In genomic region chr9:19788614-19789271, GRCh38 we compare ENCODE assay signal across 15 cellular contexts. TPM values are rescaled to one million over a fixed set of nuclear protein-coding genes. Genes with fewer than 3 reads are reported as not detected.
DNase-seq lines count a peak whose midpoint lies in the region; ATAC-seq and TF ChIP-seq lines count a peak whose summit lies in the region.
"Had no signal": no experiment of that assay in that cellular context is flagged by ENCODE, and none has a peak within 500 bp of the region (broad histone marks: within the 10 kb centered on the region; RNA-seq: fewer than 3 reads in every experiment).

Gene SLC24A2, minus strand, starts transcription at chr9:19789037.

- TF ChIP-seq CTCF in heart right ventricle (IDR thresholded peaks at IDR 0.05) (no peak), right atrium auricular region (IDR thresholded peaks at IDR 0.05) (no peak), mesothelial cell of epicardium (IDR thresholded peaks at IDR 0.05; ENCODE audit: unreplicated experiment) (no peak)

- H3K4me1 ChIP-seq in heart right ventricle (peaks cover 0 to 7% (median 0%) of the 10 kb centered on the region in 9 donors), right atrium auricular region (peaks cover 0 to 10% of the 10 kb centered on the region in 2 donors)

- WGBS in heart right ventricle, 2 donors: 1 to 2% methylated on average over 67 of the region's 67 CpGs

- H3K27ac Mint-ChIP-seq in mesothelial cell of epicardium: no peak within 1 kb of the TSS
- no peak within 1 kb of the TSS for H3K27ac Mint-ChIP-seq in naive thymus-derived CD8-positive, alpha-beta T cell
- H3K27ac Mint-ChIP-seq: activated B cell treated with CpG ODN at 0.5 μM for 24 hours; stimulated activated memory B cell treated with anti-CD40 and anti-IgM and Interleukin-4, amounts not matched to agents 10 μg/mL and 1 μg/mL and 100 μg/mL, for 72 hours had no signal

- peak in 1 of 8 donors; percentile 20 for ATAC-seq in heart right ventricle
- ATAC-seq in GM21576 (IDR thresholded peaks at IDR 0.05; ENCODE audit: unreplicated experiment): no peak
- no peak for ATAC-seq in naive thymus-derived CD8-positive, alpha-beta T cell
- ATAC-seq: HCT116; stimulated activated memory B cell treated with anti-CD40 and anti-IgM and Interleukin-4, amounts not matched to agents 10 μg/mL and 1 μg/mL and 100 μg/mL, for 72 hours had no signal

- intact Hi-C loops in heart right ventricle (cut with DNase I): no loop called here

- H3K27me3 ChIP-seq in heart right ventricle: peaks cover 4 to 54% (median 29%) of the 10 kb centered on the region in 7 donors
- H3K27me3 ChIP-seq in right atrium auricular region: peaks cover 0 to 6% of the 10 kb centered on the region in 2 donors

- H3K4me3 ChIP-seq in heart right ventricle: peak within 1 kb of the TSS in 9 of 10 donors; percentile 10 to 47 (median 28)
- peak within 1 kb of the TSS in 1 of 2 donors; percentile 34 for H3K4me3 ChIP-seq in right atrium auricular region

- peaks cover 3% of the 10 kb centered on the region for H3K4me1 Mint-ChIP-seq in mesothelial cell of epicardium
- no peaks in the 10 kb centered on the region for H3K4me1 Mint-ChIP-seq in naive thymus-derived CD8-positive, alpha-beta T cell
- H3K4me1 Mint-ChIP-seq: activated B cell treated with CpG ODN at 0.5 μM for 24 hours; stimulated activated memory B cell treated with anti-CD40 and anti-IgM and Interleukin-4, amounts not matched to agents 10 μg/mL and 1 μg/mL and 100 μg/mL, for 72 hours had no signal

- peaks cover 7% of the 10 kb centered on the region for H3K9me3 Mint-ChIP-seq in mesothelial cell of epicardium
- H3K9me3 Mint-ChIP-seq in naive thymus-derived CD8-positive, alpha-beta T cell: peaks cover 0 to 3% (median 0%) of the 10 kb centered on the region in 9 donors
- H3K9me3 Mint-ChIP-seq: activated B cell treated with CpG ODN at 0.5 μM for 24 hours had no signal

- peaks cover 0 to 6% (median 0%) of the 10 kb centered on the region in 11 donors for H3K9me3 ChIP-seq in heart right ventricle
- no peaks in the 10 kb centered on the region for H3K9me3 ChIP-seq in right atrium auricular region

- DNase-seq in heart right ventricle (no peak), right atrium auricular region (ENCODE audit: low spot score) (no peak), cerebellum (ENCODE audit: low spot score) (peak; percentile 17), mesothelial cell of epicardium (ENCODE audit: low spot score in 2 of 2, unreplicated experiment in 2 of 2) (no peak), mesenteric fat pad (ENCODE audit: low spot score) (no peak), kidney tubule cell (ENCODE audit: low spot score) (no peak)
- DNase-seq in naive thymus-derived CD8-positive, alpha-beta T cell: no peak
- DNase-seq: activated B cell treated with CpG ODN at 0.5 μM for 24 hours had no signal

- H3K27ac ChIP-seq in heart right ventricle (no peak within 1 kb of the TSS), right atrium auricular region (no peak within 1 kb of the TSS)

- H3K36me3 Mint-ChIP-seq in mesothelial cell of epicardium: no peaks in the 10 kb centered on the region
- H3K36me3 Mint-ChIP-seq in naive thymus-derived CD8-positive, alpha-beta T cell: no peaks in the 10 kb centered on the region
- H3K36me3 Mint-ChIP-seq: stimulated activated memory B cell treated with anti-CD40 and anti-IgM and Interleukin-4, amounts not matched to agents 10 μg/mL and 1 μg/mL and 100 μg/mL, for 72 hours had no signal

- POLR2A ChIA-PET in naive thymus-derived CD8-positive, alpha-beta T cell (lab: Charles Lee): no interaction called here

- peaks cover 92% of the 10 kb centered on the region for H3K27me3 Mint-ChIP-seq in mesothelial cell of epicardium (ENCODE audit: low read depth)
- peaks cover 24 to 44% (median 43%) of the 10 kb centered on the region in 5 donors for H3K27me3 Mint-ChIP-seq in naive thymus-derived CD8-positive, alpha-beta T cell

- H3K4me3 Mint-ChIP-seq in mesothelial cell of epicardium: peak within 1 kb of the TSS; percentile 58
- H3K4me3 Mint-ChIP-seq in naive thymus-derived CD8-positive, alpha-beta T cell: peak within 1 kb of the TSS in 1 of 10 donors; percentile 56
- H3K4me3 Mint-ChIP-seq: activated B cell treated with CpG ODN at 0.5 μM for 24 hours; stimulated activated memory B cell treated with anti-CD40 and anti-IgM and Interleukin-4, amounts not matched to agents 10 μg/mL and 1 μg/mL and 100 μg/mL, for 72 hours had no signal

- H3K36me3 ChIP-seq in heart right ventricle (no peaks in the 10 kb centered on the region), right atrium auricular region (no peaks in the 10 kb centered on the region)

RNA-seq across cellular contexts. Expression of gene SLC24A2, which starts in this region (rescaled TPM):
- total RNA-seq in heart right ventricle (under 1 TPM in 6 of 10 donors, not detected in 4; 0.02 to 0.26 (median 0.13) TPM), right atrium auricular region (not detected), cerebellum (9.5 TPM), mesothelial cell of epicardium (0.11 to 0.20 TPM (median 0.20 TPM) in 3 replicates), mesenteric fat pad (not detected)
- polyA plus RNA-seq in heart right ventricle: under 1 TPM in 1 of 2 donors, not detected in 1; under 0.01 TPM
- not detected for total RNA-seq in naive thymus-derived CD8-positive, alpha-beta T cell
- polyA plus RNA-seq in naive thymus-derived CD8-positive, alpha-beta T cell: not detected
- total RNA-seq: activated B cell treated with CpG ODN at 0.5 μM for 24 hours, fibroblast of villous mesenchyme, OCI-LY7 had no signal
- polyA plus RNA-seq: adipose tissue, BJ had no signal
